In the genomic region with DNA sequence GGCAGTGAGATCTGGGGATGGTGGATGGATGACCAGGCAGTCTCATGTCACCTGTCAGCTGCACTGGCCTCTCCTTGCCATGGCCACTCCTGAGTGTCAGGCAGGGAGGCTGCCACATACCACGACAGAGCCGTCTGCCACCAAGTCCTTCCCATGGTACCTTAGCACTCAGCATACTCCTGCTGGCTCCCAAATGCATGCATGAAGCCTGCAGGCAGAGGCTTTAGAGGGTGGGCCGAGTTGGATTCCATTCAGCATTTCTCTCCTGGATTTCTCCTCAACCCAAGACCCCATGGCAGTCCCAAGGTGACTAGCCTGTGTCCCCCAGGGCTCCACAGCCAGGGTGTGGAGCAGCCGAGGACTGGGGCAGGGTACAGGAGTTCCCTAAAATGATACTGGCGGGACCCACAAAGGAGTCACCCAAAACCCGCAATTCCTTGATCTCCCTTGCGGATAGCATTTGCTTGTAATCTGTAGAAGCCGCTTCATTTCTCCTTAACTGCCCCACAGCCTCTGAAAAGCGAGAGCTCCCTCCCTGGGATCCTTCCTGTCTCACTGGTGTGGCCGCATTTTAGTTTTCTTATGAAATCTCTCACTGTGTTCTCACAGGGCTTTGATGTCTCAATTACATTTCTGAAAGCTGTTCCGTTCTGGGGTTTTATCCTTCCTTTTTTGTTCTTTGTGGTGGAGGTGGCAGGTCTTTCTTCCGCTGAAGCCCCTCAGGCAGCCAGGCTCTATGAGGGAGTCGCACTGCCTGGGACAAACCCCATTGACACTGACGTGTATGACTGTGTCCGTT, we compare ENCODE assay signal across 10 cellular contexts.
DNase-seq lines count a peak whose midpoint lies in the region; ATAC-seq lines count a peak whose summit lies in the region.
"Had no signal": no experiment of that assay in that cellular context is flagged by ENCODE, and none has a peak within 500 bp of the region (broad histone marks: within the 10 kb centered on the region; RNA-seq: fewer than 3 reads in every experiment).

No MANE protein-coding gene starts in this region.

- peak; percentile 56 for DNase-seq in activated T-cell treated with anti-CD3 and anti-CD28 coated beads, Interleukin-2, amount 50 U/mL, for 24 hours
- DNase-seq in activated T-cell treated with anti-CD3 and anti-CD28 coated beads for 4 hours (no peak), immature natural killer cell (peak; percentile 43 to 50 (median 43)), Right ventricle myocardium superior (no peak), kidney tubule cell (ENCODE audit: low spot score) (no peak)
- DNase-seq in activated CD4-positive, alpha-beta memory T cell treated with anti-CD3 and anti-CD28 coated beads for 36 hours, result peak; percentile 71
- DNase-seq: NCI-H345, thyroid gland had no signal

- POLR2A ChIA-PET in activated CD4-positive, alpha-beta memory T cell treated with anti-CD3 and anti-CD28 coated beads for 36 hours (lab: Charles Lee), result interaction anchor here (0.6 to 2.9 kb wide), 9 partner anchors 9 to 150 kb away, joined by 3 to 18 read pairs (median 8); no protein-coding TSS in a partner anchor

- peak overlapping the region; percentile 58 for H3K4me3 Mint-ChIP-seq in activated T-cell treated with anti-CD3 and anti-CD28 coated beads, Interleukin-2, amount 50 U/mL, for 24 hours
- H3K4me3 Mint-ChIP-seq in activated CD4-positive, alpha-beta memory T cell treated with anti-CD3 and anti-CD28 coated beads for 36 hours, result peak overlapping the region; percentile 60
- H3K4me3 Mint-ChIP-seq in immature natural killer cell, result peak overlapping the region; percentile 52 to 79 (median 76)

- peaks cover 80% of the 10 kb centered on the region for H3K4me1 Mint-ChIP-seq in activated T-cell treated with anti-CD3 and anti-CD28 coated beads, Interleukin-2, amount 50 U/mL, for 24 hours (ENCODE audit: low read depth)
- H3K4me1 Mint-ChIP-seq in activated CD4-positive, alpha-beta memory T cell treated with anti-CD3 and anti-CD28 coated beads for 36 hours (ENCODE audit: low read depth), result peaks cover 73% of the 10 kb centered on the region
- H3K4me1 Mint-ChIP-seq in immature natural killer cell, result peaks cover 47 to 57% of the 10 kb centered on the region in 2 donors

- peaks cover 11% of the 10 kb centered on the region for H3K9me3 Mint-ChIP-seq in activated T-cell treated with anti-CD3 and anti-CD28 coated beads, Interleukin-2, amount 50 U/mL, for 24 hours
- peaks cover 14% of the 10 kb centered on the region for H3K9me3 Mint-ChIP-seq in activated CD4-positive, alpha-beta memory T cell treated with anti-CD3 and anti-CD28 coated beads for 36 hours
- no peaks in the 10 kb centered on the region for H3K9me3 Mint-ChIP-seq in immature natural killer cell

- intact Hi-C loops in activated CD4-positive, alpha-beta memory T cell treated with anti-CD3 and anti-CD28 coated beads for 36 hours (cut with micrococcal nuclease), result loop anchor here (1.0 to 5.0 kb wide), 5 partner anchors 9 to 110 kb away; no protein-coding TSS in a partner anchor
- intact Hi-C loops in Right ventricle myocardium superior (cut with DNase I), result no loop called here

- CTCF ChIA-PET in activated CD4-positive, alpha-beta memory T cell treated with anti-CD3 and anti-CD28 coated beads for 36 hours (lab: Charles Lee), result interaction anchor here (0.9 to 1.1 kb wide), 5 partner anchors 15 to 150 kb away, joined by 3 to 9 read pairs (median 5); a partner anchor contains a TSS

- peak overlapping the region; percentile 93 for H3K27ac Mint-ChIP-seq in activated T-cell treated with anti-CD3 and anti-CD28 coated beads, Interleukin-2, amount 50 U/mL, for 24 hours
- H3K27ac Mint-ChIP-seq in activated CD4-positive, alpha-beta memory T cell treated with anti-CD3 and anti-CD28 coated beads for 36 hours, result peak overlapping the region; percentile 88
- peak overlapping the region; percentile 70 to 82 (median 78) for H3K27ac Mint-ChIP-seq in immature natural killer cell

- peaks cover 63% of the 10 kb centered on the region for H3K36me3 Mint-ChIP-seq in activated T-cell treated with anti-CD3 and anti-CD28 coated beads, Interleukin-2, amount 50 U/mL, for 24 hours (ENCODE audit: low read depth)
- H3K36me3 Mint-ChIP-seq in activated CD4-positive, alpha-beta memory T cell treated with anti-CD3 and anti-CD28 coated beads for 36 hours, result peaks cover 24% of the 10 kb centered on the region
- H3K36me3 Mint-ChIP-seq in immature natural killer cell, result peaks cover 0 to 16% (median 11%) of the 10 kb centered on the region in 3 donors

- no peaks in the 10 kb centered on the region for H3K27me3 Mint-ChIP-seq in activated T-cell treated with anti-CD3 and anti-CD28 coated beads, Interleukin-2, amount 50 U/mL, for 24 hours
- H3K27me3 Mint-ChIP-seq in activated CD4-positive, alpha-beta memory T cell treated with anti-CD3 and anti-CD28 coated beads for 36 hours, result no peaks in the 10 kb centered on the region
- no peaks in the 10 kb centered on the region for H3K27me3 Mint-ChIP-seq in immature natural killer cell (ENCODE audit: low read depth in 3 of 3)

- ATAC-seq in GM21717 (IDR thresholded peaks at IDR 0.05; ENCODE audit: unreplicated experiment) (no peak), Right ventricle myocardium superior (ENCODE audit: poor library complexity) (no peak), HG03439 (IDR thresholded peaks at IDR 0.05; ENCODE audit: unreplicated experiment) (no peak)

Comparison
In these comparisons a context has a peak if more than half of its experiments do, and no peak if none do; other contexts are left out.
1. DNase-seq: peak in activated T-cell treated with anti-CD3 and anti-CD28 coated beads, Interleukin-2, amount 50 U/mL, for 24 hours (single experiment), activated CD4-positive, alpha-beta memory T cell treated with anti-CD3 and anti-CD28 coated beads for 36 hours (single experiment) and immature natural killer cell (3 of 3); none in activated T-cell treated with anti-CD3 and anti-CD28 coated beads for 4 hours (single experiment), Right ventricle myocardium superior (single experiment) and kidney tubule cell (single experiment).
2. Peak in every context shown above with its lines, with median percentiles within 50 percentile points of each other: H3K27ac Mint-ChIP-seq and H3K4me3 Mint-ChIP-seq.